In genomic region chr1:227305894-227306626, GRCh38 we compare ENCODE assay signal across 20 cellular contexts.
"Had no signal": no experiment of that assay in that cellular context is flagged by ENCODE, and none has a peak within 500 bp of the region (broad histone marks: within the 10 kb centered on the region; RNA-seq: fewer than 3 reads in every experiment).

No MANE protein-coding gene starts in this region.

- DNase-seq: activated CD4-positive, alpha-beta T cell treated with anti-CD3 and anti-CD28 coated beads, Interleukin-2, amount 50 U/mL, for 48 hours; activated naive CD4-positive, alpha-beta T cell; activated naive CD8-positive, alpha-beta T cell treated with anti-CD3 and anti-CD28 coated beads for 36 hours; amniotic stem cell; body of pancreas; caudate nucleus; dorsolateral prefrontal cortex; endodermal cell; foreskin melanocyte; head of caudate nucleus; right cardiac atrium; transverse colon had no signal

- H3K9me3 ChIP-seq: body of pancreas, suprapubic skin, transverse colon had no signal

- H3K4me1 ChIP-seq: neural progenitor cell had no signal

- H3K4me3 Mint-ChIP-seq: activated naive CD8-positive, alpha-beta T cell treated with anti-CD3 and anti-CD28 coated beads for 36 hours; activated T-helper 1 cell treated with anti-CD3 and anti-CD28 coated beads, Interleukin-12 subunit alpha, Interleukin-12 subunit beta, Interleukin-2, Interleukin-4 antibody, amounts not matched to agents 30 ng/mL and 10 ng/mL and 1 ng/mL, durations not matched to agents 14 hours and 24 hours and 36 hours; endodermal cell; memory B cell; neural progenitor cell; stimulated activated naive CD8-positive, alpha-beta T cell treated with anti-CD3 and anti-CD28 coated beads, Interleukin-15, Interleukin-2, amounts not matched to agents 100 ng/mL and 50 ng/mL, for 24 hours had no signal

- H3K27ac ChIP-seq: body of pancreas, neural progenitor cell, skin epidermis, suprapubic skin, transverse colon had no signal

- H3K4me3 ChIP-seq: body of pancreas, dorsolateral prefrontal cortex, neural progenitor cell, skin epidermis, suprapubic skin, transverse colon had no signal

- FAIRE-seq: colon had no signal

- H3K4me2 ChIP-seq: neural progenitor cell had no signal

- H3K27me3 Mint-ChIP-seq: progenitor cell of endocrine pancreas had no signal

- H3K27ac Mint-ChIP-seq: activated naive CD8-positive, alpha-beta T cell treated with anti-CD3 and anti-CD28 coated beads for 36 hours; activated T-helper 1 cell treated with anti-CD3 and anti-CD28 coated beads, Interleukin-12 subunit alpha, Interleukin-12 subunit beta, Interleukin-2, Interleukin-4 antibody, amounts not matched to agents 30 ng/mL and 10 ng/mL and 1 ng/mL, durations not matched to agents 14 hours and 24 hours and 36 hours; endodermal cell; memory B cell; neural progenitor cell; progenitor cell of endocrine pancreas; stimulated activated naive CD8-positive, alpha-beta T cell treated with anti-CD3 and anti-CD28 coated beads, Interleukin-15, Interleukin-2, amounts not matched to agents 100 ng/mL and 50 ng/mL, for 24 hours had no signal

- H3K4me1 Mint-ChIP-seq: memory B cell had no signal

- H3K36me3 Mint-ChIP-seq: activated naive CD8-positive, alpha-beta T cell treated with anti-CD3 and anti-CD28 coated beads for 36 hours; memory B cell had no signal

- ATAC-seq: body of pancreas, right cardiac atrium had no signal

- H3K9me3 Mint-ChIP-seq: activated naive CD8-positive, alpha-beta T cell treated with anti-CD3 and anti-CD28 coated beads for 36 hours; activated T-helper 1 cell treated with anti-CD3 and anti-CD28 coated beads, Interleukin-12 subunit alpha, Interleukin-12 subunit beta, Interleukin-2, Interleukin-4 antibody, amounts not matched to agents 30 ng/mL and 10 ng/mL and 1 ng/mL, durations not matched to agents 14 hours and 24 hours and 36 hours; endodermal cell; memory B cell; stimulated activated naive CD8-positive, alpha-beta T cell treated with anti-CD3 and anti-CD28 coated beads, Interleukin-15, Interleukin-2, amounts not matched to agents 100 ng/mL and 50 ng/mL, for 24 hours had no signal
